ENCODE assay signal across 1 cellular context in the genomic region with DNA sequence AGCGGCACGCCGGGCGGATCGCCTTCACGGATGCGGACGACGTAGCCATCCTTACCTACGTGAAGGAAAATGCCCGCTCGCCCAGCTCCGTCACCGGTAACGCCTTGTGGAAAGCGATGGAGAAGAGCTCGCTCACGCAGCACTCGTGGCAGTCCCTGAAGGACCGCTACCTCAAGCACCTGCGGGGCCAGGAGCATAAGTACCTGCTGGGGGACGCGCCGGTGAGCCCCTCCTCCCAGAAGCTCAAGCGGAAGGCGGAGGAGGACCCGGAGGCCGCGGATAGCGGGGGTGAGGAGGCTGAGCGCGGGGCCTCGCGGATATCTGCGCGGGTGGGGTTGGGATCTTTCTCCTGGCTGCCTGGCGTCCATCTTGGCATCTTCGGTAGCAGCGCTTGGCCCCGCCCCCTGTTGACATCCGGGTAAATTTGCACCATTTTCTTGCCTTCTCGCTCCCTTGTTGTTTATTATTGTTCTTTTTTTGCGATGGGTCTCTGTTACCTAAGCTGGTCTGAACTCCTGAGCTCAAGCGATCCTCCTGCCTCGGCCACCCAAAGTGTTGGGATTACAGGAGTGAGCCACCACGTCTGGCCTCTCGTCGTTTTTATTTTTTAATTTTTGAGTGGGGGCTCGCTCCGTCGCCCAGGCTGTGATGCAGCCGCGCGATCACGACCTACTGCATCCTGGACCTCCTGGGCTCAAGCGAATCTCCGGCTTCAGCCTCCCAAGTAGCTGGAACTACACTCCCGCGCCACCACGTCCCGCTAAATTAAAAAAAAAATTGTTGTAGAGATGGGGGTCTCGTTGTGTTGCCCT.
TF ChIP-seq lines count a peak whose summit lies in the region.

No MANE protein-coding gene starts in this region.

TF ChIP-seq in HEK293, 187 proteins besides CTCF, POLR2A, EP300 and RAD21 (continued from another document and continues in another):
- TF ChIP-seq, protein P1, sequence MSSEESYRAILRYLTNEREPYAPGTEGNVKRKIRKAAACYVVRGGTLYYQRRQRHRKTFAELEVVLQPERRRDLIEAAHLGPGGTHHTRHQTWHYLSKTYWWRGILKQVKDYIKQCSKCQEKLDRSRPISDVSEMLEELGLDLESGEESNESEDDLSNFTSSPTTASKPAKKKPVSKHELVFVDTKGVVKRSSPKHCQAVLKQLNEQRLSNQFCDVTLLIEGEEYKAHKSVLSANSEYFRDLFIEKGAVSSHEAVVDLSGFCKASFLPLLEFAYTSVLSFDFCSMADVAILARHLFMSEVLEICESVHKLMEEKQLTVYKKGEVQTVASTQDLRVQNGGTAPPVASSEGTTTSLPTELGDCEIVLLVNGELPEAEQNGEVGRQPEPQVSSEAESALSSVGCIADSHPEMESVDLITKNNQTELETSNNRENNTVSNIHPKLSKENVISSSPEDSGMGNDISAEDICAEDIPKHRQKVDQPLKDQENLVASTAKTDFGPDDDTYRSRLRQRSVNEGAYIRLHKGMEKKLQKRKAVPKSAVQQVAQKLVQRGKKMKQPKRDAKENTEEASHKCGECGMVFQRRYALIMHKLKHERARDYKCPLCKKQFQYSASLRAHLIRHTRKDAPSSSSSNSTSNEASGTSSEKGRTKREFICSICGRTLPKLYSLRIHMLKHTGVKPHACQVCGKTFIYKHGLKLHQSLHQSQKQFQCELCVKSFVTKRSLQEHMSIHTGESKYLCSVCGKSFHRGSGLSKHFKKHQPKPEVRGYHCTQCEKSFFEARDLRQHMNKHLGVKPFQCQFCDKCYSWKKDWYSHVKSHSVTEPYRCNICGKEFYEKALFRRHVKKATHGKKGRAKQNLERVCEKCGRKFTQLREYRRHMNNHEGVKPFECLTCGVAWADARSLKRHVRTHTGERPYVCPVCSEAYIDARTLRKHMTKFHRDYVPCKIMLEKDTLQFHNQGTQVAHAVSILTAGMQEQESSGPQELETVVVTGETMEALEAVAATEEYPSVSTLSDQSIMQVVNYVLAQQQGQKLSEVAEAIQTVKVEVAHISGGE (tag by site-specific recombination; conservative IDR thresholded peaks at IDR 0.05; ENCODE audit: low read depth): no peak
- no peak for TF ChIP-seq ZBTB7A (tag by site-specific recombination; IDR thresholded peaks at IDR 0.05; ENCODE audit: low read depth)
- TF ChIP-seq ZBTB10 (tag by site-specific recombination; IDR thresholded peaks at IDR 0.05): no peak
- TF ChIP-seq ZNF302 (tag by site-specific recombination; IDR thresholded peaks at IDR 0.05; ENCODE audit: low read depth): no peak
- no peak for TF ChIP-seq ZFP41 (tag by site-specific recombination; IDR thresholded peaks at IDR 0.05; ENCODE audit: borderline replicate concordance)
- no peak for TF ChIP-seq PRDM10 (tag by site-specific recombination; IDR thresholded peaks at IDR 0.05)
- TF ChIP-seq BCL6B (tag by site-specific recombination; IDR thresholded peaks at IDR 0.05): no peak
- no peak for TF ChIP-seq SCRT2 (tag by site-specific recombination; IDR thresholded peaks at IDR 0.05)
- TF ChIP-seq ZNF174 (tag by site-specific recombination; IDR thresholded peaks at IDR 0.05): no peak
- TF ChIP-seq ZNF776 (tag by site-specific recombination; IDR thresholded peaks at IDR 0.05; ENCODE audit: borderline replicate concordance): no peak
- TF ChIP-seq, protein P2, sequence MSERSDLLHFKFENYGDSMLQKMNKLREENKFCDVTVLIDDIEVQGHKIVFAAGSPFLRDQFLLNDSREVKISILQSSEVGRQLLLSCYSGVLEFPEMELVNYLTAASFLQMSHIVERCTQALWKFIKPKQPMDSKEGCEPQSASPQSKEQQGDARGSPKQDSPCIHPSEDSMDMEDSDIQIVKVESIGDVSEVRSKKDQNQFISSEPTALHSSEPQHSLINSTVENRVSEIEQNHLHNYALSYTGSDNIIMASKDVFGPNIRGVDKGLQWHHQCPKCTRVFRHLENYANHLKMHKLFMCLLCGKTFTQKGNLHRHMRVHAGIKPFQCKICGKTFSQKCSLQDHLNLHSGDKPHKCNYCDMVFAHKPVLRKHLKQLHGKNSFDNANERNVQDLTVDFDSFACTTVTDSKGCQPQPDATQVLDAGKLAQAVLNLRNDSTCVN (tag by site-specific recombination; optimal IDR thresholded peaks at IDR 0.05): peak; percentile 81
- no peak for TF ChIP-seq MYNN (tag by site-specific recombination; IDR thresholded peaks at IDR 0.05; ENCODE audit: borderline replicate concordance)
- TF ChIP-seq ZNF629 (tag by site-specific recombination; IDR thresholded peaks at IDR 0.05): no peak
- no peak for TF ChIP-seq ZNF416 (tag by site-specific recombination; IDR thresholded peaks at IDR 0.05)
- TF ChIP-seq ZNF701 (tag by site-specific recombination; IDR thresholded peaks at IDR 0.05): no peak
- no peak for TF ChIP-seq ZNF768 (tag by site-specific recombination; IDR thresholded peaks at IDR 0.05)
- TF ChIP-seq, protein P3, sequence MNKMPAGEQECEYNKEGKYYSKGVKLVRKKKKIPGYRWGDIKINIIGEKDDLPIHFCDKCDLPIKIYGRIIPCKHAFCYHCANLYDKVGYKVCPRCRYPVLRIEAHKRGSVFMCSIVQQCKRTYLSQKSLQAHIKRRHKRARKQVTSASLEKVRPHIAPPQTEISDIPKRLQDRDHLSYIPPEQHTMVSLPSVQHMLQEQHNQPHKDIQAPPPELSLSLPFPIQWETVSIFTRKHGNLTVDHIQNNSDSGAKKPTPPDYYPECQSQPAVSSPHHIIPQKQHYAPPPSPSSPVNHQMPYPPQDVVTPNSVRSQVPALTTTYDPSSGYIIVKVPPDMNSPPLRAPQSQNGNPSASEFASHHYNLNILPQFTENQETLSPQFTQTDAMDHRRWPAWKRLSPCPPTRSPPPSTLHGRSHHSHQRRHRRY (tag by site-specific recombination; IDR thresholded peaks at IDR 0.05): no peak
- no peak for TF ChIP-seq ZNF324 (tag by site-specific recombination; IDR thresholded peaks at IDR 0.05)
- TF ChIP-seq ZNF510 (tag by site-specific recombination; IDR thresholded peaks at IDR 0.05; ENCODE audit: insufficient replicate concordance): no peak
- TF ChIP-seq ZNF548 (tag by site-specific recombination; IDR thresholded peaks at IDR 0.05): no peak
- no peak for TF ChIP-seq GLIS2 (tag by site-specific recombination; IDR thresholded peaks at IDR 0.05)
- no peak for TF ChIP-seq ZNF792 (tag by site-specific recombination; IDR thresholded peaks at IDR 0.05)
- no peak for TF ChIP-seq ZNF654 (tag by site-specific recombination; IDR thresholded peaks at IDR 0.05; ENCODE audit: low read depth)
- TF ChIP-seq ZNF600 (tag by site-specific recombination; IDR thresholded peaks at IDR 0.05): no peak
- TF ChIP-seq ZNF623 (tag by site-specific recombination; IDR thresholded peaks at IDR 0.05): no peak
- TF ChIP-seq KLF7 (tag by site-specific recombination; IDR thresholded peaks at IDR 0.05; ENCODE audit: borderline replicate concordance): no peak
- TF ChIP-seq ZNF366 (tag by site-specific recombination; conservative IDR thresholded peaks at IDR 0.05): peak; percentile 62
- TF ChIP-seq ZNF155 (tag by site-specific recombination; IDR thresholded peaks at IDR 0.05): no peak
- TF ChIP-seq ZNF248 (tag by site-specific recombination; IDR thresholded peaks at IDR 0.05): no peak
- TF ChIP-seq SCRT1 (tag by site-specific recombination; IDR thresholded peaks at IDR 0.05; ENCODE audit: borderline replicate concordance): no peak
- TF ChIP-seq ZNF837 (tag by site-specific recombination; IDR thresholded peaks at IDR 0.05): no peak
- TF ChIP-seq ZNF350 (tag by site-specific recombination; IDR thresholded peaks at IDR 0.05): no peak
- no peak for TF ChIP-seq ZNF132 (tag by site-specific recombination; IDR thresholded peaks at IDR 0.05; ENCODE audit: borderline replicate concordance)
- no peak for TF ChIP-seq ZNF624 (tag by site-specific recombination; IDR thresholded peaks at IDR 0.05)
- no peak for TF ChIP-seq HOXC10 (CRISPR knock-in tag; IDR thresholded peaks at IDR 0.05)
- no peak for TF ChIP-seq ZFP69B (tag by site-specific recombination; IDR thresholded peaks at IDR 0.05)
- TF ChIP-seq ZNF777 (tag by site-specific recombination; IDR thresholded peaks at IDR 0.05; ENCODE audit: borderline replicate concordance): no peak
- no peak for TF ChIP-seq ZNF561 (tag by site-specific recombination; IDR thresholded peaks at IDR 0.05; ENCODE audit: borderline replicate concordance)
- no peak for TF ChIP-seq ZNF518A (tag by site-specific recombination; conservative IDR thresholded peaks at IDR 0.05; ENCODE audit: low read depth)
- no peak for TF ChIP-seq KLF1 (tag by site-specific recombination; IDR thresholded peaks at IDR 0.05)
- no peak for TF ChIP-seq ZNF223 (tag by site-specific recombination; IDR thresholded peaks at IDR 0.05)
- no peak for TF ChIP-seq RBAK (tag by site-specific recombination; IDR thresholded peaks at IDR 0.05)
